In genomic region chr15:83364541-83364940, GRCh38 we compare ENCODE assay signal across 19 cellular contexts.
A peak's percentile ranks its signal among the peaks of the same experiment; 100 is the strongest.
DNase-seq lines count a peak whose midpoint lies in the region; FAIRE-seq and TF ChIP-seq lines count a peak whose summit lies in the region.
"Had no signal": no experiment of that assay in that cellular context is flagged by ENCODE, and none has a peak within 500 bp of the region (broad histone marks: within the 10 kb centered on the region; RNA-seq: fewer than 3 reads in every experiment).

No MANE protein-coding gene starts in this region.

- no peaks in the 10 kb centered on the region for H3K36me3 ChIP-seq in keratinocyte (ENCODE audit: control insufficient read depth in 2 of 2, extremely low read depth in 1 of 2, insufficient read depth in 2 of 2, low read length in 2 of 2)
- H3K36me3 ChIP-seq in skeletal muscle satellite cell (ENCODE audit: insufficient read depth, low read length) = no peaks in the 10 kb centered on the region
- H3K36me3 ChIP-seq: BE2C, HAP-1 had no signal

- H3K79me2 ChIP-seq in keratinocyte (ENCODE audit: control insufficient read depth, insufficient read depth, low read length) = no peaks in the 10 kb centered on the region

- DNase-seq in NOMO-1 treated with DMSO at 0.1 percent for 48 hours (lab: John Stamatoyannopoulos, UW; ENCODE audit: unreplicated experiment) = peak; percentile 15
- DNase-seq in dorsolateral prefrontal cortex = no peak
- DNase-seq in keratinocyte (ENCODE audit: low read depth, low spot score) = no peak
- no peak for DNase-seq in activated T-cell treated with anti-CD3 and anti-CD28 coated beads for 4 hours
- no peak for DNase-seq in immature natural killer cell
- DNase-seq in NCI-H1048 (lab: John Stamatoyannopoulos, UW) = no peak
- DNase-seq in SKM-1 (lab: John Stamatoyannopoulos, UW; ENCODE audit: unreplicated experiment) = no peak
- DNase-seq: ACHN; BE2C; CD8-positive, alpha-beta T cell; DMS79 treated with DMSO at 0.1 percent for 48 hours; NCI-H1092; NCI-H146; NCI-H2081 treated with DMSO at 0.1 percent for 48 hours; NCI-H510A treated with DMSO at 0.1 percent for 48 hours; SHP77 had no signal

- H3K4me2 ChIP-seq in keratinocyte (ENCODE audit: control insufficient read depth, extremely low read depth, insufficient read depth, low read depth, low read length) (peak overlapping the region; percentile 98), skeletal muscle satellite cell (ENCODE audit: low read length) (peak overlapping the region; percentile 83)

- peak; percentile 39 for FAIRE-seq in keratinocyte (lab: Jason Lieb, UNC)
- FAIRE-seq: K562 had no signal

- intact Hi-C loops in dorsolateral prefrontal cortex (cut with DNase I) = no loop called here

- H3K4me1 ChIP-seq in keratinocyte (ENCODE audit: control insufficient read depth, extremely low read depth, insufficient read depth, low read length) (peaks cover 20% of the 10 kb centered on the region), skeletal muscle satellite cell (ENCODE audit: control insufficient read depth, insufficient read depth, low read length) (peaks cover 5% of the 10 kb centered on the region)
- H3K4me1 ChIP-seq: BE2C, HAP-1 had no signal

- dilution Hi-C loops in keratinocyte (cut with MboI; ENCODE audit: extremely low pct_ligation_motif_present, low sequenced_read_pairs) = no loop called here

- H2AFZ ChIP-seq in keratinocyte (ENCODE audit: control insufficient read depth, low read length) = peak overlapping the region; percentile 28

- peak overlapping the region; percentile 81 for H3K9ac ChIP-seq in keratinocyte (ENCODE audit: control insufficient read depth, extremely low read depth, insufficient read depth, low read length)
- H3K9ac ChIP-seq in skeletal muscle satellite cell (ENCODE audit: low read depth, low read length) = no peak overlapping the region

- no peak overlapping the region for H3K27ac Mint-ChIP-seq in immature natural killer cell
- H3K27ac Mint-ChIP-seq: CD8-positive, alpha-beta T cell had no signal

- H3K4me3 ChIP-seq in dorsolateral prefrontal cortex = peak overlapping the region in 10 of 59 donors; percentile 40 to 69 (median 55)
- H3K4me3 ChIP-seq in keratinocyte (ENCODE audit: control insufficient read depth in 2 of 3, extremely low read depth in 1 of 3, insufficient read depth in 2 of 3, low read depth in 1 of 3, low read length in 3 of 3) = peak overlapping the region in 1 of 3 experiments; percentile 76
- H3K4me3 ChIP-seq in skeletal muscle satellite cell (ENCODE audit: low read length) = no peak overlapping the region
- H3K4me3 ChIP-seq: K562 had no signal

- peaks cover 8 to 23% (median 11%) of the 10 kb centered on the region in 3 donors for H3K27me3 Mint-ChIP-seq in immature natural killer cell (ENCODE audit: low read depth in 3 of 3)

- TF ChIP-seq CTCF in dorsolateral prefrontal cortex (IDR thresholded peaks at IDR 0.05 in 54 of 56, conservative IDR thresholded peaks at IDR 0.05 in 2 of 56; ENCODE audit: low read depth in 1 of 56, partially characterized antibody in 56 of 56) = no peak
- no peak for TF ChIP-seq CTCF in keratinocyte (optimal IDR thresholded peaks at IDR 0.05 in 1 of 3, IDR thresholded peaks at IDR 0.05 in 1 of 3, conservative IDR thresholded peaks at IDR 0.05 in 1 of 3; ENCODE audit: extremely low read depth in 1 of 3, insufficient read depth in 2 of 3, low read length in 3 of 3)

- H3K9me3 ChIP-seq in keratinocyte (ENCODE audit: control insufficient read depth, low read depth, low read length) (no peaks in the 10 kb centered on the region), skeletal muscle satellite cell (replicated peaks; ENCODE audit: low read length) (no peaks in the 10 kb centered on the region)
- H3K9me3 ChIP-seq: BE2C, HAP-1 had no signal

- no peaks in the 10 kb centered on the region for H3K36me3 Mint-ChIP-seq in immature natural killer cell
- H3K36me3 Mint-ChIP-seq: CD8-positive, alpha-beta T cell had no signal

- peak overlapping the region in 1 of 5 donors; percentile 12 for H3K4me3 Mint-ChIP-seq in immature natural killer cell

- H3K27ac ChIP-seq in dorsolateral prefrontal cortex = peak overlapping the region in 49 of 59 donors; percentile 46 to 98 (median 89)
- H3K27ac ChIP-seq in keratinocyte (ENCODE audit: control insufficient read depth, insufficient read depth, low read length) = peak overlapping the region; percentile 83

- H3K9me3 Mint-ChIP-seq in immature natural killer cell = peaks cover 0 to 7% (median 0%) of the 10 kb centered on the region in 6 donors
- H3K9me3 Mint-ChIP-seq: CD8-positive, alpha-beta T cell had no signal

- H4K20me1 ChIP-seq in keratinocyte (ENCODE audit: control insufficient read depth, extremely low read depth, insufficient read depth, low read length) = no peaks in the 10 kb centered on the region

- H3K27me3 ChIP-seq in dorsolateral prefrontal cortex = peaks cover 0 to 44% (median 9%) of the 10 kb centered on the region in 45 donors
- H3K27me3 ChIP-seq in keratinocyte (ENCODE audit: control insufficient read depth, extremely low read depth, insufficient read depth, low read length) = no peaks in the 10 kb centered on the region
- H3K27me3 ChIP-seq in skeletal muscle satellite cell (ENCODE audit: control insufficient read depth, insufficient read depth, low read length) = no peaks in the 10 kb centered on the region

- H3K9me1 ChIP-seq in keratinocyte (ENCODE audit: control insufficient read depth, extremely low read depth, insufficient read depth, low read length) = no peaks in the 10 kb centered on the region

- peaks cover 9 to 15% of the 10 kb centered on the region in 2 donors for H3K4me1 Mint-ChIP-seq in immature natural killer cell
